Comparison of ENCODE assay signal across 8 cellular contexts in genomic region chr1:243957141-243957540, GRCh38.
"Had no signal": no experiment of that assay in that cellular context is flagged by ENCODE, and none has a peak within 500 bp of the region (broad histone marks: within the 10 kb centered on the region; RNA-seq: fewer than 3 reads in every experiment).

No MANE protein-coding gene starts in this region.

- ATAC-seq: HCT116 had no signal

- H3K27ac ChIP-seq: GM23248 had no signal

- H3K36me3 ChIP-seq: HAP-1 had no signal

- DNase-seq: GOT3, H7, KBM-7 had no signal

- H3K9me3 Mint-ChIP-seq: HFFc6, IgD-negative memory B cell had no signal

- H3K4me3 ChIP-seq: GM23248, HAP-1 had no signal

- H3K27ac Mint-ChIP-seq: IgD-negative memory B cell had no signal

- H2AFZ ChIP-seq: GM23248 had no signal

- H3K9ac ChIP-seq: GM23248 had no signal

- H3K4me1 Mint-ChIP-seq: IgD-negative memory B cell had no signal

- H3K9me3 ChIP-seq: HAP-1 had no signal

- H3K4me3 Mint-ChIP-seq: IgD-negative memory B cell had no signal
